ENCODE assay signal across 1 cellular context in genomic region chr3:39435006-39435748, GRCh38.
TF ChIP-seq lines count a peak whose summit lies in the region.

No MANE protein-coding gene starts in this region.

TF ChIP-seq in GM12878, 131 proteins besides CTCF, POLR2A, EP300 and RAD21:
- TF ChIP-seq SMC3 (IDR thresholded peaks at IDR 0.05; ENCODE audit: borderline replicate concordance, low read length) (no peak), JUND (IDR thresholded peaks at IDR 0.05; ENCODE audit: low read depth, low read length) (no peak)
TF ChIP-seq in GM12878: peak in this region for 0.
